Comparison of ENCODE assay signal across 8 cellular contexts in genomic region chr12:51678086-51678724, GRCh38.
DNase-seq lines count a peak whose midpoint lies in the region; ATAC-seq and TF ChIP-seq lines count a peak whose summit lies in the region.

No MANE protein-coding gene starts in this region.

- no peaks in the 10 kb centered on the region for H3K27me3 ChIP-seq in OCI-LY3 (ENCODE audit: low read depth, low read length)

- no peak overlapping the region for H3K4me2 ChIP-seq in OCI-LY3 (ENCODE audit: low read length)

- H3K27me3 Mint-ChIP-seq in MCF 10A (ENCODE audit: insufficient read depth, unreplicated experiment) (peaks cover 42% of the 10 kb centered on the region), type B pancreatic cell (no peaks in the 10 kb centered on the region)

- H3K9ac ChIP-seq in OCI-LY3 (ENCODE audit: low read length), result no peak overlapping the region

- POLR2A ChIA-PET in MCF 10A (lab: Yijun Ruan, JAX), result no interaction called here

- H3K4me1 Mint-ChIP-seq in MCF 10A (ENCODE audit: insufficient read depth, unreplicated experiment) (peaks cover under 1% of the 10 kb centered on the region), type B pancreatic cell (ENCODE audit: unreplicated experiment) (peaks cover 9% of the 10 kb centered on the region)

- intact Hi-C loops in MCF 10A (cut with micrococcal nuclease), result loop anchor here (1.0 to 5.0 kb wide), 3 partner anchors 144 to 257 kb away; no protein-coding TSS in a partner anchor
- intact Hi-C loops in left colon (cut with DNase I, micrococcal nuclease), result no loop called here

- H3K9me3 Mint-ChIP-seq in MCF 10A (ENCODE audit: unreplicated experiment) (no peaks in the 10 kb centered on the region), type B pancreatic cell (no peaks in the 10 kb centered on the region)

- no peaks in the 10 kb centered on the region for H3K79me2 ChIP-seq in OCI-LY3 (ENCODE audit: low read length)

- no peaks in the 10 kb centered on the region; the same call in 1 of the 2 replicates for H4K20me1 ChIP-seq in OCI-LY3 (ENCODE audit: insufficient read depth, low read length)

- H3K4me3 Mint-ChIP-seq in MCF 10A (ENCODE audit: unreplicated experiment), result no peak overlapping the region
- H3K4me3 Mint-ChIP-seq in type B pancreatic cell, result no peak overlapping the region

- H3K9me3 ChIP-seq in OCI-LY3 (ENCODE audit: insufficient read depth, low read length), result no peaks in the 10 kb centered on the region

- H3K36me3 ChIP-seq in OCI-LY3 (replicated peaks; ENCODE audit: low read depth, low read length), result no peaks in the 10 kb centered on the region

- CTCF ChIA-PET in MCF 10A (lab: Yijun Ruan, JAX), result interaction anchor here (0.6 to 2.2 kb wide), 11 partner anchors 10 to 402 kb away, joined by 3 to 9 read pairs (median 3); no protein-coding TSS in a partner anchor

- H3K36me3 Mint-ChIP-seq in MCF 10A (ENCODE audit: insufficient read depth, unreplicated experiment), result no peaks in the 10 kb centered on the region
- no peaks in the 10 kb centered on the region for H3K36me3 Mint-ChIP-seq in type B pancreatic cell

- peak; percentile 92 for ATAC-seq in left colon
- ATAC-seq in GM21526 (IDR thresholded peaks at IDR 0.05; ENCODE audit: low FRiP score, unreplicated experiment), result no peak

- DNase-seq in Daoy (ENCODE audit: low read depth), result peak; percentile 67
- DNase-seq in HT-29 (ENCODE audit: low spot score), result peak; percentile 70
- peak; percentile 63 for DNase-seq in MCF 10A (ENCODE audit: unreplicated experiment)
- DNase-seq in left colon, result peak in 1 of 2 donors; percentile 30
- no peak for DNase-seq in type B pancreatic cell (ENCODE audit: extremely low spot score, unreplicated experiment)
- DNase-seq in activated effector memory CD4-positive, alpha-beta T cell treated with anti-CD3 and anti-CD28 coated beads, Interleukin-2, amount 50 U/mL, for 16 hours, result no peak

- TF ChIP-seq CTCF in OCI-LY3 (IDR thresholded peaks at IDR 0.05; ENCODE audit: low read depth, low read length), result peak; percentile 67
- peak; percentile 76 for TF ChIP-seq CTCF in MCF 10A (IDR thresholded peaks at IDR 0.05; ENCODE audit: unreplicated experiment)
- TF ChIP-seq CTCF in type B pancreatic cell (conservative IDR thresholded peaks at IDR 0.05), result peak; percentile 77

- no peak overlapping the region for H3K4me3 ChIP-seq in OCI-LY3 (ENCODE audit: low read length)

- H3K27ac Mint-ChIP-seq in MCF 10A (ENCODE audit: low read depth, unreplicated experiment), result no peak overlapping the region
- H3K27ac Mint-ChIP-seq in type B pancreatic cell, result no peak overlapping the region

- H3K4me1 ChIP-seq in OCI-LY3 (ENCODE audit: low read length), result peaks cover 4% of the 10 kb centered on the region

- H2AFZ ChIP-seq in OCI-LY3 (ENCODE audit: low read depth, low read length), result no peak overlapping the region

- BruUV-seq in MCF 10A (replicated peaks; lab: Mats Ljungman, UMichigan), result no TSS peak

- H3K27ac ChIP-seq in OCI-LY3 (ENCODE audit: low read length), result no peak overlapping the region

Comparison
In these comparisons a context has a peak if more than half of its experiments do, and no peak if none do; other contexts are left out.
1. DNase-seq: peak in Daoy (single experiment), HT-29 (single experiment) and MCF 10A (single experiment); none in type B pancreatic cell (single experiment) and activated effector memory CD4-positive, alpha-beta T cell treated with anti-CD3 and anti-CD28 coated beads, Interleukin-2, amount 50 U/mL, for 16 hours (single experiment).
2. Peak in every context shown above with its lines, with median percentiles within 50 percentile points of each other: CTCF ChIP-seq.